ENCODE assay signal across 32 cellular contexts in genomic region chr12:108859923-108860291, GRCh38. TPM values are rescaled to one million over a fixed set of nuclear protein-coding genes. Genes with fewer than 3 reads are reported as not detected.
"Had no signal": no experiment of that assay in that cellular context is flagged by ENCODE, and none has a peak within 500 bp of the region (broad histone marks: within the 10 kb centered on the region; RNA-seq: fewer than 3 reads in every experiment).

No MANE protein-coding gene starts in this region.

- H3K27ac ChIP-seq: parathyroid adenoma, psoas muscle, thyroid gland, upper lobe of right lung had no signal

- H3K27me3 Mint-ChIP-seq: activated naive CD4-positive, alpha-beta T cell treated with anti-CD3 and anti-CD28 coated beads, Interleukin-2, amount 50 U/mL, for 24 hours; activated naive CD8-positive, alpha-beta T cell treated with anti-CD3 and anti-CD28 coated beads, Interleukin-2, amount 50 U/mL, for 24 hours had no signal

- DNase-seq: activated CD8-positive, alpha-beta memory T cell treated with anti-CD3 and anti-CD28 coated beads, Interleukin-2, amount 10 ng/mL, durations not matched to agents 7 days and 5 days; activated CD8-positive, alpha-beta T cell treated with anti-CD3 and anti-CD28 coated beads, Interleukin-2, amount 10 ng/mL, durations not matched to agents 7 days and 5 days; activated naive CD8-positive, alpha-beta T cell treated with anti-CD3 and anti-CD28 coated beads, Interleukin-2, amount 50 U/mL, for 24 hours; activated T-cell treated with anti-CD3 and anti-CD28 coated beads, Interleukin-2, amount 50 U/mL, for 48 hours; amygdala; caudate nucleus; cortex of kidney; foreskin fibroblast; heart left ventricle; hypothalamus; immature natural killer cell; kidney; midbrain; naive thymus-derived CD4-positive, alpha-beta T cell; occipital lobe; psoas muscle; stimulated activated CD4-positive, alpha-beta T cell treated with anti-CD3 and anti-CD28 coated beads, Interleukin-15, amount 100 ng/mL, for 24 hours; stimulated activated CD4-positive, alpha-beta T cell treated with anti-CD3 and anti-CD28 coated beads, Interleukin-2, amount 100 ng/mL, for 24 hours; stimulated activated naive B cell treated with anti-CD40 and anti-IgM and Interleukin-4, amounts not matched to agents 10 μg/mL and 1 μg/mL and 100 μg/mL, for 72 hours; stomach; thyroid gland; upper lobe of right lung had no signal

- H3K9me3 Mint-ChIP-seq: activated naive CD4-positive, alpha-beta T cell treated with anti-CD3 and anti-CD28 coated beads, Interleukin-2, amount 50 U/mL, for 24 hours; activated T-helper 2 cell treated with anti-CD3 and anti-CD28 coated beads, Interferon-gamma antibody, Interleukin-2, Interleukin-4, amounts not matched to agents 10 μg/mL and 5 μg/mL and 100 μg/mL, durations not matched to agents 14 hours and 24 hours and 36 hours had no signal

- ATAC-seq: activated CD8-positive, alpha-beta memory T cell treated with anti-CD3 and anti-CD28 coated beads, Interleukin-2, amount 10 ng/mL, durations not matched to agents 7 days and 5 days; activated CD8-positive, alpha-beta T cell treated with anti-CD3 and anti-CD28 coated beads, Interleukin-2, amount 10 ng/mL, durations not matched to agents 7 days and 5 days; activated naive CD8-positive, alpha-beta T cell treated with anti-CD3 and anti-CD28 coated beads, Interleukin-2, amount 50 U/mL, for 24 hours; heart left ventricle; naive thymus-derived CD4-positive, alpha-beta T cell; psoas muscle; stimulated activated naive B cell treated with anti-CD40 and anti-IgM and Interleukin-4, amounts not matched to agents 10 μg/mL and 1 μg/mL and 100 μg/mL, for 72 hours; upper lobe of right lung; WTC11 had no signal

- H3K9me3 ChIP-seq: psoas muscle, stomach, thyroid gland, upper lobe of right lung had no signal

- H3K36me3 Mint-ChIP-seq: activated naive CD4-positive, alpha-beta T cell treated with anti-CD3 and anti-CD28 coated beads, Interleukin-2, amount 50 U/mL, for 24 hours; memory B cell had no signal

- H3K36me3 ChIP-seq: heart left ventricle, stomach, thyroid gland, upper lobe of right lung had no signal

- H3K4me3 ChIP-seq: heart left ventricle, psoas muscle, stomach, thyroid gland, upper lobe of right lung had no signal

- H3K27me3 ChIP-seq: heart left ventricle, stomach, thyroid gland, upper lobe of right lung had no signal

- H3K9ac ChIP-seq: parathyroid adenoma had no signal

- H3K27ac Mint-ChIP-seq: activated CD8-positive, alpha-beta memory T cell treated with anti-CD3 and anti-CD28 coated beads, Interleukin-2, amount 10 ng/mL, durations not matched to agents 7 days and 5 days; memory B cell had no signal

RNA-seq across cellular contexts. Expression of gene DAO, which starts 20.0 kb away (rescaled TPM):
- total RNA-seq: activated CD8-positive, alpha-beta memory T cell treated with anti-CD3 and anti-CD28 coated beads, Interleukin-2, amount 10 ng/mL, durations not matched to agents 7 days and 5 days; activated CD8-positive, alpha-beta T cell treated with anti-CD3 and anti-CD28 coated beads, Interleukin-2, amount 10 ng/mL, durations not matched to agents 7 days and 5 days; activated T-helper 2 cell treated with anti-CD3 and anti-CD28 coated beads, Interferon-gamma antibody, Interleukin-2, Interleukin-4, amounts not matched to agents 10 μg/mL and 5 μg/mL and 100 μg/mL, durations not matched to agents 14 hours and 24 hours and 36 hours; chondrocyte; endothelial cell of umbilical vein; heart left ventricle; lower leg skin; naive thymus-derived CD4-positive, alpha-beta T cell; occipital lobe; psoas muscle; stomach; thyroid gland had no signal
- polyA plus RNA-seq: endothelial cell of umbilical vein; esophagus; heart left ventricle; immature natural killer cell; naive thymus-derived CD4-positive, alpha-beta T cell; neural cell; psoas muscle; stomach had no signal
